Comparison of ENCODE assay signal across 20 cellular contexts in genomic region chr17:50551884-50552283, GRCh38. TPM values are rescaled to one million over a fixed set of nuclear protein-coding genes. Genes with fewer than 3 reads are reported as not detected.
A peak's percentile ranks its signal among the peaks of the same experiment; 100 is the strongest.
DNase-seq lines count a peak whose midpoint lies in the region; ATAC-seq, FAIRE-seq and TF ChIP-seq lines count a peak whose summit lies in the region.
"Had no signal": no experiment of that assay in that cellular context is flagged by ENCODE, and none has a peak within 500 bp of the region (broad histone marks: within the 10 kb centered on the region; RNA-seq: fewer than 3 reads in every experiment).

No MANE protein-coding gene starts in this region.

- peak overlapping the region in 1 of 2 experiments; percentile 54 for H3K23ac ChIP-seq in mesenchymal stem cell (ENCODE audit: low read length in 2 of 2)

- H4K91ac ChIP-seq in mesenchymal stem cell (ENCODE audit: low read length), result no peak overlapping the region

- POLR2A ChIA-PET in HepG2 (lab: Yijun Ruan, JAX), result interaction anchor here (1.4 to 3.1 kb wide), 5 partner anchors 9 to 167 kb away, joined by 3 to 20 read pairs (median 8); partner anchors contain the start of gene LUC7L3
- POLR2A ChIA-PET in activated CD4-positive, alpha-beta T cell treated with anti-CD3 and anti-CD28 coated beads for 36 hours (lab: Charles Lee), result no interaction called here

- no peak overlapping the region for H3K4ac ChIP-seq in mesenchymal stem cell (ENCODE audit: low read depth in 1 of 2, low read length in 2 of 2)

- 97% methylated on average over 11 of the region's 12 CpGs for WGBS in HepG2 (ENCODE audit: low lambda C conversion rate)
- WGBS in right lobe of liver (ENCODE audit: insufficient coverage, low coverage, low lambda C conversion rate, missing lambda C conversion rate), result 100% methylated on average over 1 of the region's 12 CpGs
- 95% methylated on average over 12 of the region's 12 CpGs for WGBS in mesenchymal stem cell

- no peak overlapping the region for H3K4me3 ChIP-seq in HepG2 (replicated peaks in 1 of 3; ENCODE audit: insufficient read depth in 1 of 3, low read depth in 2 of 3, low read length in 3 of 3)
- H3K4me3 ChIP-seq in right lobe of liver, result no peak overlapping the region
- H3K4me3 ChIP-seq in mesenchymal stem cell (ENCODE audit: insufficient read depth in 1 of 2, low read depth in 1 of 2, low read length in 2 of 2), result no peak overlapping the region
- H3K4me3 ChIP-seq: A549, GM23248, HAP-1 had no signal

- H2BK12ac ChIP-seq in mesenchymal stem cell (ENCODE audit: low read length in 2 of 2), result no peak overlapping the region

- peak overlapping the region; percentile 17 for H2AK5ac ChIP-seq in mesenchymal stem cell (ENCODE audit: low read length, severe bottlenecking)

- H3K79me2 ChIP-seq in HepG2 (ENCODE audit: insufficient read depth, low read length), result peaks cover 3% of the 10 kb centered on the region

- H2BK5ac ChIP-seq in mesenchymal stem cell (ENCODE audit: low read depth, low read length, poor library complexity, severe bottlenecking), result no peak overlapping the region

- no peak for TF ChIP-seq POLR2A in HepG2 (IDR thresholded peaks at IDR 0.05; ENCODE audit: insufficient read depth in 1 of 2, low read depth in 2 of 2, low read length in 2 of 2)
- TF ChIP-seq POLR2A in right lobe of liver (IDR thresholded peaks at IDR 0.05), result no peak

- peaks cover under 1% of the 10 kb centered on the region for H3K4me1 Mint-ChIP-seq in activated CD4-positive, alpha-beta T cell treated with anti-CD3 and anti-CD28 coated beads for 36 hours

- no peaks in the 10 kb centered on the region for H4K20me1 ChIP-seq in HepG2 (ENCODE audit: insufficient read depth, low read length)

- no peak overlapping the region for H3K18ac ChIP-seq in mesenchymal stem cell (ENCODE audit: low read depth in 1 of 2, low read length in 2 of 2)

- no peak overlapping the region for H2BK15ac ChIP-seq in mesenchymal stem cell (ENCODE audit: low read depth, poor library complexity, severe bottlenecking)

- H3K4me3 Mint-ChIP-seq in activated CD4-positive, alpha-beta T cell treated with anti-CD3 and anti-CD28 coated beads for 36 hours, result no peak overlapping the region
- H3K4me3 Mint-ChIP-seq: CD4-positive, alpha-beta T cell had no signal

- H2AFZ ChIP-seq in HepG2 (ENCODE audit: low read length), result no peak overlapping the region
- no peak overlapping the region for H2AFZ ChIP-seq in mesenchymal stem cell (ENCODE audit: low read depth, low read length)
- H2AFZ ChIP-seq: GM23248 had no signal

- CTCF ChIA-PET in HepG2 (lab: Yijun Ruan, JAX; ENCODE audit: low intra/inter-chr PET ratio, low total read pairs), result interaction anchor here (0.9 to 1.8 kb wide), 2 partner anchors 69 to 74 kb away, joined by 4 to 10 read pairs; no protein-coding TSS in a partner anchor
- CTCF ChIA-PET in activated CD4-positive, alpha-beta T cell treated with anti-CD3 and anti-CD28 coated beads for 36 hours (lab: Charles Lee), result no interaction called here

- DNase-seq in HepG2 (ENCODE audit: low spot score), result no peak
- DNase-seq in right lobe of liver, result no peak
- no peak for DNase-seq in mesenchymal stem cell
- DNase-seq in SK-N-DZ (ENCODE audit: low spot score), result no peak
- DNase-seq in activated CD4-positive, alpha-beta T cell treated with anti-CD3 and anti-CD28 coated beads for 36 hours, result no peak
- DNase-seq: AML-193; Caco-2; CD4-positive, alpha-beta T cell; GM23248 had no signal

- no peak overlapping the region for H2BK120ac ChIP-seq in mesenchymal stem cell (ENCODE audit: low read depth, low read length)

- H3K4me1 ChIP-seq in HepG2 (ENCODE audit: insufficient read depth, low read length) (peaks cover 41% of the 10 kb centered on the region), right lobe of liver (peaks cover 0 to 28% (median 11%) of the 10 kb centered on the region in 4 donors), mesenchymal stem cell (ENCODE audit: control insufficient read depth, insufficient read depth, low read depth, low read length) (peaks cover 16% of the 10 kb centered on the region)

- H3K36me3 Mint-ChIP-seq in activated CD4-positive, alpha-beta T cell treated with anti-CD3 and anti-CD28 coated beads for 36 hours (ENCODE audit: low read depth), result no peaks in the 10 kb centered on the region

- H3K27ac Mint-ChIP-seq in activated CD4-positive, alpha-beta T cell treated with anti-CD3 and anti-CD28 coated beads for 36 hours, result no peak overlapping the region
- H3K27ac Mint-ChIP-seq: CD4-positive, alpha-beta T cell had no signal

- intact Hi-C loops in HepG2 (cut with micrococcal nuclease; ENCODE audit: unreplicated experiment) (no loop called here), right lobe of liver (cut with DNase I) (loop anchor here (5.0 to 10.0 kb wide), 4 partner anchors 65 to 283 kb away; partner anchors contain the start of gene WFIKKN2 (in 1 of the 2))
- intact Hi-C loops in activated CD4-positive, alpha-beta T cell treated with anti-CD3 and anti-CD28 coated beads for 36 hours (cut with DNase I, micrococcal nuclease), result no loop called here

- peaks cover 5% of the 10 kb centered on the region for H3K27me3 Mint-ChIP-seq in activated CD4-positive, alpha-beta T cell treated with anti-CD3 and anti-CD28 coated beads for 36 hours

- H3K4me2 ChIP-seq in HepG2 (ENCODE audit: low read depth, low read length), result no peak overlapping the region
- H3K4me2 ChIP-seq in mesenchymal stem cell (ENCODE audit: low read length, poor library complexity, severe bottlenecking), result no peak overlapping the region
- H3K4me2 ChIP-seq: A549 had no signal

- no peaks in the 10 kb centered on the region for H3K27me3 ChIP-seq in HepG2 (ENCODE audit: control insufficient read depth in 1 of 2, insufficient read depth in 2 of 2, low read length in 2 of 2)
- no peaks in the 10 kb centered on the region for H3K27me3 ChIP-seq in right lobe of liver
- H3K27me3 ChIP-seq in mesenchymal stem cell (ENCODE audit: control insufficient read depth in 1 of 2, insufficient read depth in 1 of 2, low read length in 2 of 2), result peaks cover 0 to 1% of the 10 kb centered on the region in 2 experiments

- H3K9ac ChIP-seq in HepG2 (ENCODE audit: insufficient read depth, low read depth, low read length) (no peak overlapping the region), mesenchymal stem cell (ENCODE audit: low read length) (no peak overlapping the region)
- H3K9ac ChIP-seq: GM23248 had no signal

- H3K27ac ChIP-seq in HepG2 (ENCODE audit: extremely low read length, insufficient read depth, low read length) (no peak overlapping the region), right lobe of liver (no peak overlapping the region), mesenchymal stem cell (ENCODE audit: low read length, poor library complexity, severe bottlenecking) (no peak overlapping the region)
- H3K27ac ChIP-seq: 22Rv1, C4-2B, GM23248 had no signal

- peaks cover 28% of the 10 kb centered on the region for H3K79me1 ChIP-seq in mesenchymal stem cell (replicated peaks; ENCODE audit: low read length, poor library complexity, severe bottlenecking)

- no peak for FAIRE-seq in HepG2 (lab: Jason Lieb, UNC)
- FAIRE-seq: A549, D721Med, G401.6, GM12892, GM18507 had no signal

- TF ChIP-seq EP300 in HepG2 (IDR thresholded peaks at IDR 0.05; ENCODE audit: low read depth in 2 of 2, low read length in 2 of 2), result no peak
- TF ChIP-seq EP300 in HepG2 (CRISPR knock-in tag; IDR thresholded peaks at IDR 0.05; ENCODE audit: borderline replicate concordance), result no peak

- no peak for TF ChIP-seq RAD21 in HepG2 (CRISPR knock-in tag; IDR thresholded peaks at IDR 0.05)

- in situ Hi-C loops in HepG2 (cut with HindIII; ENCODE audit: extremely low pct_ligation_motif_present, low pct_unique_long_range_greater_than_20kb), result no loop called here

- H3K9me3 ChIP-seq in HepG2 (ENCODE audit: low read length) (no peaks in the 10 kb centered on the region), right lobe of liver (no peaks in the 10 kb centered on the region), mesenchymal stem cell (ENCODE audit: control insufficient read depth, low read length) (no peaks in the 10 kb centered on the region)
- H3K9me3 ChIP-seq: A549, Caco-2, HAP-1 had no signal

- peaks cover 0 to 5% of the 10 kb centered on the region in 2 experiments; a peak in 3 of 5 replicates for H3K36me3 ChIP-seq in HepG2 (replicated peaks in 1 of 2; ENCODE audit: control insufficient read depth in 1 of 2, insufficient read depth in 2 of 2, low read length in 2 of 2)
- peaks cover 0 to 5% (median 0%) of the 10 kb centered on the region in 4 donors for H3K36me3 ChIP-seq in right lobe of liver
- peaks cover 62 to 76% of the 10 kb centered on the region in 2 experiments for H3K36me3 ChIP-seq in mesenchymal stem cell (ENCODE audit: control insufficient read depth in 1 of 2, insufficient read depth in 2 of 2, low read depth in 1 of 2, low read length in 2 of 2)

- ATAC-seq in HepG2, result no peak
- ATAC-seq in right lobe of liver, result no peak
- no peak for ATAC-seq in activated CD4-positive, alpha-beta T cell treated with anti-CD3 and anti-CD28 coated beads for 36 hours
- ATAC-seq: A549 had no signal

- BruUV-seq in HepG2 (replicated peaks; lab: Mats Ljungman, UMichigan), result no TSS peak

- H3K9me3 Mint-ChIP-seq in activated CD4-positive, alpha-beta T cell treated with anti-CD3 and anti-CD28 coated beads for 36 hours (ENCODE audit: low read depth), result no peaks in the 10 kb centered on the region
- H3K9me3 Mint-ChIP-seq: CD4-positive, alpha-beta T cell had no signal

- H4K8ac ChIP-seq in mesenchymal stem cell (ENCODE audit: low read length), result no peak overlapping the region

- no peak overlapping the region for H3K14ac ChIP-seq in mesenchymal stem cell (ENCODE audit: low read length in 2 of 2)

- TF ChIP-seq CTCF in HepG2 (CRISPR knock-in tag; IDR thresholded peaks at IDR 0.05), result no peak
- no peak for TF ChIP-seq CTCF in right lobe of liver (IDR thresholded peaks at IDR 0.05)

RNA-seq across cellular contexts. Expression of gene SPATA20, which starts 4.9 kb away (rescaled TPM):
- 35.7 and 64.8 TPM in 2 replicates for total RNA-seq in HepG2 (2016; rRNA removed; fragmentation: Illumina TruSeq; extraction: Trizol)
- 38.7 and 45.5 TPM in 2 replicates for total RNA-seq in HepG2 (2016; cell fraction: cytosol; rRNA removed; fragmentation: Illumina TruSeq; extraction: Trizol; ENCODE audit: low read depth)
- 31.6 and 65.5 TPM in 2 replicates for total RNA-seq in HepG2 (2016; cell fraction: insoluble cytoplasmic fraction; rRNA removed; fragmentation: Illumina TruSeq; extraction: Trizol)
- total RNA-seq in HepG2 (2016; cell fraction: membrane; rRNA removed; fragmentation: Illumina TruSeq; extraction: Trizol), result 64.2 and 68.5 TPM in 2 replicates
- 65.8 and 68.8 TPM in 2 replicates for total RNA-seq in HepG2 (2016; cell fraction: nucleus; rRNA removed; fragmentation: Illumina TruSeq; extraction: Trizol)
- 36.1 and 38.1 TPM in 2 replicates for polyA plus RNA-seq in HepG2 (2011; rRNA removed)
- polyA plus RNA-seq in HepG2 (2011; cell fraction: cytosol; rRNA removed), result 16.3 and 29.3 TPM in 2 replicates
- polyA plus RNA-seq in HepG2 (2011; cell fraction: nucleus; rRNA removed), result 301 and 348 TPM in 2 replicates
- 22.4 and 25.0 TPM in 2 replicates for polyA plus RNA-seq in HepG2 (2012)
- polyA plus RNA-seq in HepG2 (2016; cell fraction: cytosol; fragmentation: Illumina TruSeq; extraction: Trizol; ENCODE audit: low read depth), result 38.7 and 44.0 TPM in 2 replicates
- 36.7 and 39.9 TPM in 2 replicates for polyA plus RNA-seq in HepG2 (2016; cell fraction: insoluble cytoplasmic fraction; fragmentation: Illumina TruSeq; extraction: Trizol; ENCODE audit: low read depth)
- 62.1 and 66.1 TPM in 2 replicates for polyA plus RNA-seq in HepG2 (2016; cell fraction: membrane; fragmentation: Illumina TruSeq; extraction: Trizol; ENCODE audit: low read depth)
- polyA plus RNA-seq in HepG2 (2016; cell fraction: nucleus; fragmentation: Illumina TruSeq; extraction: Trizol; ENCODE audit: insufficient read depth, low read depth), result 150 and 152 TPM in 2 replicates
- 11.3 and 57.4 TPM in 2 replicates for polyA minus RNA-seq in HepG2 (2011; rRNA and poly(A)+ RNA removed; ENCODE audit: low replicate concordance)
- 12.1 and 17.9 TPM in 2 replicates for polyA minus RNA-seq in HepG2 (2011; cell fraction: cytosol; rRNA and poly(A)+ RNA removed)
- polyA minus RNA-seq in HepG2 (2011; cell fraction: nucleus; rRNA and poly(A)+ RNA removed), result 52.6 and 68.2 TPM in 2 replicates
- 100 to 1,000 TPM in 1 of 6 experiments, 10 to 100 TPM in 5; 29.6 to 203 (median 34.2) TPM for total RNA-seq in right lobe of liver
- polyA plus RNA-seq in mesenchymal stem cell (2013, experiment 1 of 2), result 36.6 TPM
- 37.2 TPM for polyA plus RNA-seq in mesenchymal stem cell (2013, experiment 2 of 2)
- polyA plus RNA-seq in SK-N-DZ (2014; cell fraction: cytosol; rRNA removed), result 6.2 and 14.0 TPM in 2 replicates
- polyA plus RNA-seq in SK-N-DZ (2014; cell fraction: nucleus; rRNA removed), result 69.2 and 130 TPM in 2 replicates
- total RNA-seq in activated CD4-positive, alpha-beta T cell treated with anti-CD3 and anti-CD28 coated beads for 36 hours, result 10 to 100 TPM in 1 of 2 experiments, 1 to 10 TPM in 1; 9.0 to 10.7 TPM

RNA-seq across cellular contexts. Expression of gene CACNA1G, which starts 8.6 kb away (rescaled TPM):
- total RNA-seq in HepG2 (2016; rRNA removed; fragmentation: Illumina TruSeq; extraction: Trizol) (0.02 TPM in 1 of 2 replicates, not detected in the other), right lobe of liver (not detected)
- total RNA-seq in HepG2 (2016; cell fraction: cytosol; rRNA removed; fragmentation: Illumina TruSeq; extraction: Trizol; ENCODE audit: low read depth), result not detected in 2 replicates
- total RNA-seq in HepG2 (2016; cell fraction: insoluble cytoplasmic fraction; rRNA removed; fragmentation: Illumina TruSeq; extraction: Trizol), result not detected in 2 replicates
- not detected in 2 replicates for total RNA-seq in HepG2 (2016; cell fraction: membrane; rRNA removed; fragmentation: Illumina TruSeq; extraction: Trizol)
- not detected in 2 replicates for total RNA-seq in HepG2 (2016; cell fraction: nucleus; rRNA removed; fragmentation: Illumina TruSeq; extraction: Trizol)
- polyA plus RNA-seq in HepG2 (2011; rRNA removed), result 0.01 TPM in 1 of 2 replicates, not detected in the other
- 0.01 TPM in 1 of 2 replicates, not detected in the other for polyA plus RNA-seq in HepG2 (2011; cell fraction: cytosol; rRNA removed)
- polyA plus RNA-seq in HepG2 (2011; cell fraction: nucleus; rRNA removed), result 0.02 and 0.08 TPM in 2 replicates
- not detected in 2 replicates for polyA plus RNA-seq in HepG2 (2012)
- not detected in 2 replicates for polyA plus RNA-seq in HepG2 (2016; cell fraction: cytosol; fragmentation: Illumina TruSeq; extraction: Trizol; ENCODE audit: low read depth)
- not detected in 2 replicates for polyA plus RNA-seq in HepG2 (2016; cell fraction: insoluble cytoplasmic fraction; fragmentation: Illumina TruSeq; extraction: Trizol; ENCODE audit: low read depth)
- not detected in 2 replicates for polyA plus RNA-seq in HepG2 (2016; cell fraction: membrane; fragmentation: Illumina TruSeq; extraction: Trizol; ENCODE audit: low read depth)
- not detected in 2 replicates for polyA plus RNA-seq in HepG2 (2016; cell fraction: nucleus; fragmentation: Illumina TruSeq; extraction: Trizol; ENCODE audit: insufficient read depth, low read depth)
- polyA minus RNA-seq in HepG2 (2011; rRNA and poly(A)+ RNA removed; ENCODE audit: low replicate concordance), result not detected in 2 replicates
- polyA minus RNA-seq in HepG2 (2011; cell fraction: cytosol; rRNA and poly(A)+ RNA removed), result not detected in 2 replicates
- not detected in 2 replicates for polyA minus RNA-seq in HepG2 (2011; cell fraction: nucleus; rRNA and poly(A)+ RNA removed)
- 0.01 TPM for polyA plus RNA-seq in mesenchymal stem cell (2013, experiment 1 of 2)
- polyA plus RNA-seq in mesenchymal stem cell (2013, experiment 2 of 2), result 0.01 TPM
- not detected in 2 replicates for polyA plus RNA-seq in SK-N-DZ (2014; cell fraction: cytosol; rRNA removed)
- not detected in 2 replicates for polyA plus RNA-seq in SK-N-DZ (2014; cell fraction: nucleus; rRNA removed)
- total RNA-seq in activated CD4-positive, alpha-beta T cell treated with anti-CD3 and anti-CD28 coated beads for 36 hours, result not detected
- total RNA-seq: CD4-positive, alpha-beta T cell had no signal

RNA-seq across cellular contexts. Expression of gene EPN3, which starts 19.3 kb away (rescaled TPM):
- total RNA-seq in HepG2 (2016; rRNA removed; fragmentation: Illumina TruSeq; extraction: Trizol), result 0.41 and 0.95 TPM in 2 replicates
- total RNA-seq in HepG2 (2016; cell fraction: cytosol; rRNA removed; fragmentation: Illumina TruSeq; extraction: Trizol; ENCODE audit: low read depth), result 0.88 and 1.1 TPM in 2 replicates
- total RNA-seq in HepG2 (2016; cell fraction: insoluble cytoplasmic fraction; rRNA removed; fragmentation: Illumina TruSeq; extraction: Trizol), result 0.54 and 0.71 TPM in 2 replicates
- total RNA-seq in HepG2 (2016; cell fraction: membrane; rRNA removed; fragmentation: Illumina TruSeq; extraction: Trizol), result 0.90 and 1.3 TPM in 2 replicates
- total RNA-seq in HepG2 (2016; cell fraction: nucleus; rRNA removed; fragmentation: Illumina TruSeq; extraction: Trizol), result 1.1 and 1.6 TPM in 2 replicates
- 0.05 and 0.11 TPM in 2 replicates for polyA plus RNA-seq in HepG2 (2011; rRNA removed)
- polyA plus RNA-seq in HepG2 (2011; cell fraction: cytosol; rRNA removed), result 0.04 and 0.09 TPM in 2 replicates
- 0.23 and 0.35 TPM in 2 replicates for polyA plus RNA-seq in HepG2 (2011; cell fraction: nucleus; rRNA removed)
- 0.09 and 0.15 TPM in 2 replicates for polyA plus RNA-seq in HepG2 (2012)
- polyA plus RNA-seq in HepG2 (2016; cell fraction: cytosol; fragmentation: Illumina TruSeq; extraction: Trizol; ENCODE audit: low read depth), result 0.40 and 0.55 TPM in 2 replicates
- 1.2 and 1.4 TPM in 2 replicates for polyA plus RNA-seq in HepG2 (2016; cell fraction: insoluble cytoplasmic fraction; fragmentation: Illumina TruSeq; extraction: Trizol; ENCODE audit: low read depth)
- 0.73 and 0.91 TPM in 2 replicates for polyA plus RNA-seq in HepG2 (2016; cell fraction: membrane; fragmentation: Illumina TruSeq; extraction: Trizol; ENCODE audit: low read depth)
- 1.2 and 1.7 TPM in 2 replicates for polyA plus RNA-seq in HepG2 (2016; cell fraction: nucleus; fragmentation: Illumina TruSeq; extraction: Trizol; ENCODE audit: insufficient read depth, low read depth)
- 0.35 and 1.4 TPM in 2 replicates for polyA minus RNA-seq in HepG2 (2011; rRNA and poly(A)+ RNA removed; ENCODE audit: low replicate concordance)
- polyA minus RNA-seq in HepG2 (2011; cell fraction: cytosol; rRNA and poly(A)+ RNA removed), result 0.20 and 0.53 TPM in 2 replicates
- polyA minus RNA-seq in HepG2 (2011; cell fraction: nucleus; rRNA and poly(A)+ RNA removed), result 1.1 and 3.2 TPM in 2 replicates
- under 1 TPM in 2 of 6 experiments, not detected in 4; 0.06 to 0.27 TPM for total RNA-seq in right lobe of liver
- 0.01 TPM for polyA plus RNA-seq in mesenchymal stem cell (2013, experiment 1 of 2)
- polyA plus RNA-seq in mesenchymal stem cell (2013, experiment 2 of 2), result not detected
- polyA plus RNA-seq in SK-N-DZ (2014; cell fraction: cytosol; rRNA removed), result 0.07 and 0.21 TPM in 2 replicates
- polyA plus RNA-seq in SK-N-DZ (2014; cell fraction: nucleus; rRNA removed), result 0.03 TPM in 1 of 2 replicates, not detected in the other
- total RNA-seq in activated CD4-positive, alpha-beta T cell treated with anti-CD3 and anti-CD28 coated beads for 36 hours, result not detected
- total RNA-seq: CD4-positive, alpha-beta T cell; GM23248; H4 had no signal
- polyA plus RNA-seq: BJ, GM23248 had no signal

RNA-seq across cellular contexts. Expression of gene MYCBPAP, which starts 43.6 kb away (rescaled TPM):
- total RNA-seq in HepG2 (2016; rRNA removed; fragmentation: Illumina TruSeq; extraction: Trizol) (0.24 and 0.36 TPM in 2 replicates), right lobe of liver (under 1 TPM in 1 of 6 experiments, not detected in 5; 0.51 TPM)
- total RNA-seq in HepG2 (2016; cell fraction: cytosol; rRNA removed; fragmentation: Illumina TruSeq; extraction: Trizol; ENCODE audit: low read depth), result not detected in 2 replicates
- total RNA-seq in HepG2 (2016; cell fraction: insoluble cytoplasmic fraction; rRNA removed; fragmentation: Illumina TruSeq; extraction: Trizol), result 0.09 and 0.32 TPM in 2 replicates
- 0.41 TPM in 1 of 2 replicates, not detected in the other for total RNA-seq in HepG2 (2016; cell fraction: membrane; rRNA removed; fragmentation: Illumina TruSeq; extraction: Trizol)
- total RNA-seq in HepG2 (2016; cell fraction: nucleus; rRNA removed; fragmentation: Illumina TruSeq; extraction: Trizol), result 0.47 and 1.0 TPM in 2 replicates
- polyA plus RNA-seq in HepG2 (2011; rRNA removed), result 0.18 and 0.22 TPM in 2 replicates
- polyA plus RNA-seq in HepG2 (2011; cell fraction: cytosol; rRNA removed), result 0.12 and 0.13 TPM in 2 replicates
- polyA plus RNA-seq in HepG2 (2011; cell fraction: nucleus; rRNA removed), result 0.69 and 1.0 TPM in 2 replicates
- polyA plus RNA-seq in HepG2 (2012), result 0.48 and 0.56 TPM in 2 replicates
- polyA plus RNA-seq in HepG2 (2016; cell fraction: cytosol; fragmentation: Illumina TruSeq; extraction: Trizol; ENCODE audit: low read depth), result not detected in 2 replicates
- 0.36 and 0.41 TPM in 2 replicates for polyA plus RNA-seq in HepG2 (2016; cell fraction: insoluble cytoplasmic fraction; fragmentation: Illumina TruSeq; extraction: Trizol; ENCODE audit: low read depth)
- polyA plus RNA-seq in HepG2 (2016; cell fraction: membrane; fragmentation: Illumina TruSeq; extraction: Trizol; ENCODE audit: low read depth), result 0.07 TPM in 1 of 2 replicates, not detected in the other
- 0.93 and 1.1 TPM in 2 replicates for polyA plus RNA-seq in HepG2 (2016; cell fraction: nucleus; fragmentation: Illumina TruSeq; extraction: Trizol; ENCODE audit: insufficient read depth, low read depth)
- polyA minus RNA-seq in HepG2 (2011; rRNA and poly(A)+ RNA removed; ENCODE audit: low replicate concordance), result 0.33 TPM in 1 of 2 replicates, not detected in the other
- not detected in 2 replicates for polyA minus RNA-seq in HepG2 (2011; cell fraction: cytosol; rRNA and poly(A)+ RNA removed)
- polyA minus RNA-seq in HepG2 (2011; cell fraction: nucleus; rRNA and poly(A)+ RNA removed), result 0.52 and 0.75 TPM in 2 replicates
- 0.23 TPM for polyA plus RNA-seq in mesenchymal stem cell (2013, experiment 1 of 2)
- 0.03 TPM for polyA plus RNA-seq in mesenchymal stem cell (2013, experiment 2 of 2)
- not detected in 2 replicates for polyA plus RNA-seq in SK-N-DZ (2014; cell fraction: cytosol; rRNA removed)
- polyA plus RNA-seq in SK-N-DZ (2014; cell fraction: nucleus; rRNA removed), result not detected in 2 replicates
- total RNA-seq in activated CD4-positive, alpha-beta T cell treated with anti-CD3 and anti-CD28 coated beads for 36 hours, result 1 to 10 TPM; 1.4 to 1.8 TPM
- total RNA-seq: H4, HT-29 had no signal

Comparison
In these comparisons a context has a peak if more than half of its experiments do, and no peak if none do; other contexts are left out.
1. intact Hi-C loops: an anchor here in right lobe of liver (5.0 to 10.0 kb wide); none called in HepG2 and activated CD4-positive, alpha-beta T cell treated with anti-CD3 and anti-CD28 coated beads for 36 hours.